In the genomic region with DNA sequence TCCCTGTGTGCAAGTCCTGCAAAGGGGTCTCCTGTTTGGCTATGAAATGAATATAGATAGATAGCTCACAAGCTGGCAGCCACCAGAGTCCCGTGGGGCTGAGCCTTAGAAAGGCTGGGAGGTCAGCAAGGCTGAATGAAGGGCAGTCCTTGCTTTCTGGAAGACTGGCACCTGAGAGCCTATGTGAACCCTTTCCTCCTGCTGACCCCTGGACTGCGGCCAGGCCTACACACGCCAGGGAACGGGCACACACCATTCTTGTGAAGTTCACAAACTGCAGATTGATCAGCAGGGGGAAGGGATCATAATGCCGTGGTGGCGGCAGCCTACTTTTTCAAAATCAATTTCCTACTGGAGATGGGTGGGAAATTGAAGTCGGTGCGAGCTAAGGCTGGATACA, we compare ENCODE assay signal across 11 cellular contexts. TPM values are rescaled to one million over a fixed set of nuclear protein-coding genes. Genes with fewer than 3 reads are reported as not detected.
DNase-seq lines count a peak whose midpoint lies in the region; ATAC-seq and TF ChIP-seq lines count a peak whose summit lies in the region.
"Had no signal": no experiment of that assay in that cellular context is flagged by ENCODE, and none has a peak within 500 bp of the region (broad histone marks: within the 10 kb centered on the region; RNA-seq: fewer than 3 reads in every experiment).

No MANE protein-coding gene starts in this region.

- H3K27me3 Mint-ChIP-seq in activated naive CD8-positive, alpha-beta T cell treated with anti-CD3 and anti-CD28 coated beads, Interleukin-2, amount 50 U/mL, for 24 hours, result no peaks in the 10 kb centered on the region
- H3K27me3 Mint-ChIP-seq in natural killer cell (ENCODE audit: low read depth in 2 of 2), result no peaks in the 10 kb centered on the region

- peaks cover 26 to 44% (median 35%) of the 10 kb centered on the region in 11 experiments for H3K27me3 ChIP-seq in BLaER1 treated with 17β-estradiol and CSF1 and Interleukin-3, amounts not matched to agents 10 nM and 100 nM
- H3K27me3 ChIP-seq in MG63, result no peaks in the 10 kb centered on the region

- peaks cover 0 to 39% (median 0%) of the 10 kb centered on the region in 11 experiments; a peak in 10 of 22 replicates for H4K20me1 ChIP-seq in BLaER1 treated with 17β-estradiol and CSF1 and Interleukin-3, amounts not matched to agents 10 nM and 100 nM

- H3K27ac Mint-ChIP-seq in activated naive CD8-positive, alpha-beta T cell treated with anti-CD3 and anti-CD28 coated beads, Interleukin-2, amount 50 U/mL, for 24 hours, result no peak overlapping the region
- peak overlapping the region; percentile 45 to 69 for H3K27ac Mint-ChIP-seq in natural killer cell

- peaks cover 40 to 82% (median 48%) of the 10 kb centered on the region in 10 experiments for H3K4me1 ChIP-seq in BLaER1 treated with 17β-estradiol and CSF1 and Interleukin-3, amounts not matched to agents 10 nM and 100 nM

- peak overlapping the region; percentile 64 to 89 (median 80); a peak in 20 of 22 replicates for H3K4me2 ChIP-seq in BLaER1 treated with 17β-estradiol and CSF1 and Interleukin-3, amounts not matched to agents 10 nM and 100 nM

- no peak for ATAC-seq in activated naive CD8-positive, alpha-beta T cell treated with anti-CD3 and anti-CD28 coated beads, Interleukin-2, amount 50 U/mL, for 24 hours
- ATAC-seq in natural killer cell, result no peak
- no peak for ATAC-seq in HG03439 (IDR thresholded peaks at IDR 0.05; ENCODE audit: unreplicated experiment)

- H3K9me3 ChIP-seq in BLaER1 treated with 17β-estradiol and CSF1 and Interleukin-3, amounts not matched to agents 10 nM and 100 nM (replicated peaks in 1 of 11), result no peaks in the 10 kb centered on the region
- no peaks in the 10 kb centered on the region for H3K9me3 ChIP-seq in MG63

- DNase-seq in GM20000 (ENCODE audit: low spot score), result peak; percentile 9
- no peak for DNase-seq in activated naive CD8-positive, alpha-beta T cell treated with anti-CD3 and anti-CD28 coated beads, Interleukin-2, amount 50 U/mL, for 24 hours
- DNase-seq in natural killer cell, result no peak
- DNase-seq in MG63, result no peak
- DNase-seq in effector CD8-positive, alpha-beta T cell (lab: John Stamatoyannopoulos, UW), result no peak
- DNase-seq in central memory CD4-positive, alpha-beta T cell, result no peak
- DNase-seq: activated gamma-delta T cell treated with Interleukin-2 at 50 U/mL for 16 hours, NCI-H1105, NCI-H524 had no signal

- H3K9ac ChIP-seq in BLaER1 treated with 17β-estradiol and CSF1 and Interleukin-3, amounts not matched to agents 10 nM and 100 nM, result peak overlapping the region in 4 of 11 experiments; percentile 4 to 67 (median 28); a peak in 5 of 22 replicates

- peaks cover 4% of the 10 kb centered on the region for H3K36me3 Mint-ChIP-seq in activated naive CD8-positive, alpha-beta T cell treated with anti-CD3 and anti-CD28 coated beads, Interleukin-2, amount 50 U/mL, for 24 hours (ENCODE audit: low read depth)
- no peaks in the 10 kb centered on the region for H3K36me3 Mint-ChIP-seq in natural killer cell

- H3K4me3 ChIP-seq in BLaER1 treated with 17β-estradiol and CSF1 and Interleukin-3, amounts not matched to agents 10 nM and 100 nM, result peak overlapping the region in 3 of 10 experiments; percentile 51 to 66 (median 54); a peak in 2 of 20 replicates
- H3K4me3 ChIP-seq in MG63, result no peak overlapping the region

- H3K9me3 Mint-ChIP-seq in activated naive CD8-positive, alpha-beta T cell treated with anti-CD3 and anti-CD28 coated beads, Interleukin-2, amount 50 U/mL, for 24 hours, result no peaks in the 10 kb centered on the region
- no peaks in the 10 kb centered on the region for H3K9me3 Mint-ChIP-seq in natural killer cell

- peak overlapping the region; percentile 56 for H3K4me3 Mint-ChIP-seq in activated naive CD8-positive, alpha-beta T cell treated with anti-CD3 and anti-CD28 coated beads, Interleukin-2, amount 50 U/mL, for 24 hours
- H3K4me3 Mint-ChIP-seq in natural killer cell, result peak overlapping the region; percentile 67

- no peak overlapping the region for H3K27ac ChIP-seq in BLaER1 treated with 17β-estradiol and CSF1 and Interleukin-3, amounts not matched to agents 10 nM and 100 nM

- H3K36me3 ChIP-seq in BLaER1 treated with 17β-estradiol and CSF1 and Interleukin-3, amounts not matched to agents 10 nM and 100 nM, result peaks cover 37 to 50% (median 42%) of the 10 kb centered on the region in 11 experiments
- no peaks in the 10 kb centered on the region for H3K36me3 ChIP-seq in MG63

- H3K4me1 Mint-ChIP-seq in activated naive CD8-positive, alpha-beta T cell treated with anti-CD3 and anti-CD28 coated beads, Interleukin-2, amount 50 U/mL, for 24 hours, result peaks cover 34% of the 10 kb centered on the region
- peaks cover 32 to 37% of the 10 kb centered on the region in 2 donors for H3K4me1 Mint-ChIP-seq in natural killer cell

- no peak for TF ChIP-seq CTCF in GM20000 (IDR thresholded peaks at IDR 0.05; ENCODE audit: extremely low read depth, missing control alignments)
- no peak for TF ChIP-seq CTCF in natural killer cell (IDR thresholded peaks at IDR 0.05)

- intact Hi-C loops in natural killer cell (cut with micrococcal nuclease), result no loop called here

RNA-seq across cellular contexts. Expression of a gene that starts 1.0 kb away (rescaled TPM):
- 10 to 100 TPM; 24.4 to 30.2 (median 27.5) TPM for total RNA-seq in natural killer cell
- 0.16 and 0.94 TPM in 2 replicates for total RNA-seq in MG63 (2014; rRNA removed; shearing (Covaris generic); ENCODE audit: low replicate concordance)

RNA-seq across cellular contexts. Expression of a gene that starts 4.5 kb away (rescaled TPM):
- total RNA-seq in natural killer cell, result 10 to 100 TPM; 11.8 to 17.9 (median 11.8) TPM
- total RNA-seq in MG63 (2014; rRNA removed; shearing (Covaris generic); ENCODE audit: low replicate concordance), result 0.07 TPM in 1 of 2 replicates, not detected in the other

RNA-seq across cellular contexts. Expression of a gene that starts 33.7 kb away (rescaled TPM):
- 1 to 10 TPM in 2 of 3 donors, under 1 TPM in 1; 0.25 to 4.3 (median 2.2) TPM for total RNA-seq in natural killer cell
- not detected in 2 replicates for total RNA-seq in MG63 (2014; rRNA removed; shearing (Covaris generic); ENCODE audit: low replicate concordance)

RNA-seq across cellular contexts. Expression of a gene that starts 41.5 kb away (rescaled TPM):
- total RNA-seq in natural killer cell, result 10 to 100 TPM; 34.7 to 47.5 (median 42.5) TPM
- 48.0 and 87.3 TPM in 2 replicates for total RNA-seq in MG63 (2014; rRNA removed; shearing (Covaris generic); ENCODE audit: low replicate concordance)

RNA-seq across cellular contexts. Expression of a gene that starts 41.7 kb away (rescaled TPM):
- 100 to 1,000 TPM; 149 to 189 (median 177) TPM for total RNA-seq in natural killer cell
- 20.4 and 29.9 TPM in 2 replicates for total RNA-seq in MG63 (2014; rRNA removed; shearing (Covaris generic); ENCODE audit: low replicate concordance)

Comparison
In these comparisons a context has a peak if more than half of its experiments do, and no peak if none do; other contexts are left out.
1. RNA of a gene that starts 1.0 kb away (total RNA-seq): 24.4 to 30.2 TPM in natural killer cell; 0.16 to 0.94 TPM in MG63; every median in the first group is over 10 times any median in the second.
2. RNA of a gene that starts 4.5 kb away (total RNA-seq): 11.8 to 17.9 TPM in natural killer cell; 0.07 TPM in MG63; every median in the first group is over 10 times any median in the second.